In the genomic region with DNA sequence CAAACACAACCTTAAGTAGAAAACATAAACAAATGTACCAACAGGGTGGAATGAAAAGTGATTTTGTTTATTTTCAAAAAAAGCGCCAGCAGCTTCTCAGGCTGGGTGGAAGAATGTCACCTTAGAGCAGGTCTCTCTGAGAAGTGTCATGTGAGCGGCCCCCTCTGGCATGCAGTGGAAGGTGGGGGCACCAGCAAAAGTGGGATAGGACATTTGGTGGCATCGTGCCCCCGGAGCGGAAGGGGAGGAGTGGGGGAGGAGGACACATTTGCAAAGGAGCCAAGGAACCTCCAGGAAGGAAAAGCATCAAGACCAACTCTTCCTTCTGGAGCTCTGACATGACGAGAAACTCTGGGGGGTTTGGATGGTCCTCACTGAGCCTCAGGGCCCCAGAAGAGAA, we compare ENCODE assay signal across 20 cellular contexts.
"Had no signal": no experiment of that assay in that cellular context is flagged by ENCODE, and none has a peak within 500 bp of the region (broad histone marks: within the 10 kb centered on the region; RNA-seq: fewer than 3 reads in every experiment).

No MANE protein-coding gene starts in this region.

- ATAC-seq: foreskin keratinocyte; heart left ventricle; left colon; naive thymus-derived CD4-positive, alpha-beta T cell; pancreas; right lobe of liver; stimulated activated memory B cell treated with anti-CD40 and anti-IgM and Interleukin-4, amounts not matched to agents 10 μg/mL and 1 μg/mL and 100 μg/mL, for 72 hours; upper lobe of right lung had no signal

- H3K4me1 Mint-ChIP-seq: naive thymus-derived CD4-positive, alpha-beta T cell; stimulated activated memory B cell treated with anti-CD40 and anti-IgM and Interleukin-4, amounts not matched to agents 10 μg/mL and 1 μg/mL and 100 μg/mL, for 72 hours had no signal

- H3K27me3 ChIP-seq: foreskin keratinocyte, pancreas, right lobe of liver, tibial nerve, upper lobe of right lung, vagina had no signal

- H3K36me3 ChIP-seq: heart left ventricle, pancreas, prostate gland, right lobe of liver, tibial nerve, upper lobe of right lung, vagina had no signal

- H3K27me3 Mint-ChIP-seq: stimulated activated memory B cell treated with anti-CD40 and anti-IgM and Interleukin-4, amounts not matched to agents 10 μg/mL and 1 μg/mL and 100 μg/mL, for 72 hours; stimulated activated naive CD8-positive, alpha-beta T cell treated with anti-CD3 and anti-CD28 coated beads, Interleukin-15, Interleukin-2, amounts not matched to agents 100 ng/mL and 50 ng/mL, for 24 hours had no signal

- H3K36me3 Mint-ChIP-seq: naive thymus-derived CD4-positive, alpha-beta T cell; stimulated activated memory B cell treated with anti-CD40 and anti-IgM and Interleukin-4, amounts not matched to agents 10 μg/mL and 1 μg/mL and 100 μg/mL, for 72 hours had no signal

- H3K27ac Mint-ChIP-seq: dendritic cell treated with granulocyte-macrophage colony-stimulating factor and Interleukin-4, amounts not matched to agents 40 ng/mL and 50 ng/mL, for 4 days; naive thymus-derived CD4-positive, alpha-beta T cell; stimulated activated memory B cell treated with anti-CD40 and anti-IgM and Interleukin-4, amounts not matched to agents 10 μg/mL and 1 μg/mL and 100 μg/mL, for 72 hours; stimulated activated naive CD8-positive, alpha-beta T cell treated with anti-CD3 and anti-CD28 coated beads, Interleukin-15, Interleukin-2, amounts not matched to agents 100 ng/mL and 50 ng/mL, for 24 hours had no signal

- H3K9me3 Mint-ChIP-seq: dendritic cell treated with granulocyte-macrophage colony-stimulating factor and Interleukin-4, amounts not matched to agents 40 ng/mL and 50 ng/mL, for 4 days; neural crest cell had no signal

- H3K4me3 Mint-ChIP-seq: dendritic cell treated with granulocyte-macrophage colony-stimulating factor and Interleukin-4, amounts not matched to agents 40 ng/mL and 50 ng/mL, for 4 days; naive thymus-derived CD4-positive, alpha-beta T cell; neural crest cell; stimulated activated memory B cell treated with anti-CD40 and anti-IgM and Interleukin-4, amounts not matched to agents 10 μg/mL and 1 μg/mL and 100 μg/mL, for 72 hours; stimulated activated naive CD8-positive, alpha-beta T cell treated with anti-CD3 and anti-CD28 coated beads, Interleukin-15, Interleukin-2, amounts not matched to agents 100 ng/mL and 50 ng/mL, for 24 hours had no signal

- H3K27ac ChIP-seq: foreskin keratinocyte, heart left ventricle, pancreas, prostate gland, right lobe of liver, tibial nerve, upper lobe of right lung, vagina had no signal

- H3K4me3 ChIP-seq: heart left ventricle, pancreas, prostate gland, right lobe of liver, tibial nerve, upper lobe of right lung, vagina had no signal

- DNase-seq: erythroblast; heart left ventricle; left colon; mesendoderm; naive thymus-derived CD4-positive, alpha-beta T cell; nucleus accumbens; pancreas; right lobe of liver; stimulated activated CD4-positive, alpha-beta T cell treated with anti-CD3 and anti-CD28 coated beads, Interleukin-15, amount 100 ng/mL, for 24 hours; stimulated activated CD4-positive, alpha-beta T cell treated with anti-CD3 and anti-CD28 coated beads, Interleukin-1b, Interleukin-23, amount 100 ng/mL, for 48 hours; stimulated activated CD4-positive, alpha-beta T cell treated with anti-CD3 and anti-CD28 coated beads, Interleukin-4, amount 100 ng/mL, for 24 hours; upper lobe of right lung had no signal

- H3K4me1 ChIP-seq: foreskin keratinocyte, heart left ventricle, pancreas, prostate gland, right lobe of liver, tibial nerve, upper lobe of right lung, vagina had no signal

- H3K9me3 ChIP-seq: heart left ventricle, pancreas, prostate gland, right lobe of liver, tibial nerve, upper lobe of right lung, vagina had no signal
